In the genomic region with DNA sequence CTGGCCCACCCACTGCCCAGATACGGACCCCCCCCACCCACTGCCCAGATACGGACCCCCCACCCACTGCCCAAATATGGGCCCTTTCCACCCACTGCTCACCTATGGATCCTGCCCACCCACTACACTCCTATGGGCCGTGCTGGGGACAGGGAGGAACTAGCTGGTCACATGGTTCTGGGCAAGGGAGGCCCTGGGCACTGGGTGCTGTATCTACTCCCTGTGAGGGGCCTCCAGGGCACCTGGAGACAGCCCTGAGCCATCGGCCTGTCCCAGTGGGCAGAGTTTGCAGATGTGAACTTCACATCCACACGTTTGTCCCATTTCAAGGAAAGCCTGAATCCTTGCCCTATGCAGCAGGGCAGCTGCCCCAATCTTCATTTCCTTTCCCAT, we compare ENCODE assay signal across 21 cellular contexts.
DNase-seq lines count a peak whose midpoint lies in the region; ATAC-seq and TF ChIP-seq lines count a peak whose summit lies in the region.
"Had no signal": no experiment of that assay in that cellular context is flagged by ENCODE, and none has a peak within 500 bp of the region (broad histone marks: within the 10 kb centered on the region; RNA-seq: fewer than 3 reads in every experiment).

No MANE protein-coding gene starts in this region.

- H4K8ac ChIP-seq in trophoblast cell (ENCODE audit: low read depth, low read length), result no peak overlapping the region

- no peak overlapping the region for H2BK5ac ChIP-seq in trophoblast cell (ENCODE audit: low read depth, low read length, poor library complexity)

- no peaks in the 10 kb centered on the region for H3K79me1 ChIP-seq in trophoblast cell (ENCODE audit: low read length)

- H3K4me2 ChIP-seq in SK-N-SH (no peak overlapping the region), PC-9 (peak overlapping the region; percentile 16; the same call in 1 of the 2 replicates), trophoblast cell (ENCODE audit: low read length) (no peak overlapping the region)
- H3K4me2 ChIP-seq: A549; BLaER1 treated with 17β-estradiol and CSF1 and Interleukin-3, amounts not matched to agents 10 nM and 100 nM had no signal

- H3K9me2 ChIP-seq in SK-N-SH (no peaks in the 10 kb centered on the region), PC-9 (ENCODE audit: insufficient read depth) (no peaks in the 10 kb centered on the region)

- TF ChIP-seq RAD21 in SK-N-SH (IDR thresholded peaks at IDR 0.05; ENCODE audit: low read length), result no peak

- H2AK5ac ChIP-seq in trophoblast cell (ENCODE audit: low read length), result no peak overlapping the region

- ATAC-seq in SK-N-SH treated with all-trans-retinoic acid at 6 μM for 48 hours (no peak; the same call in 2 of the 3 replicates), psoas muscle (no peak)
- ATAC-seq: A549, PC-3 had no signal

- H2AFZ ChIP-seq in SK-N-SH (ENCODE audit: low read depth), result no peak overlapping the region
- H2AFZ ChIP-seq in PC-9, result no peak overlapping the region
- no peak overlapping the region for H2AFZ ChIP-seq in trophoblast cell (ENCODE audit: insufficient read depth, low read length, poor library complexity)

- H3K27ac ChIP-seq in SK-N-SH (ENCODE audit: low read depth in 2 of 2, low read length in 1 of 2), result peak overlapping the region in 1 of 2 experiments; percentile 39; a peak in 1 of 4 replicates
- H3K27ac ChIP-seq in PC-9, result no peak overlapping the region
- no peak overlapping the region for H3K27ac ChIP-seq in psoas muscle
- H3K27ac ChIP-seq in trophoblast cell (ENCODE audit: low read depth, low read length), result no peak overlapping the region
- H3K27ac ChIP-seq: A549; BLaER1 treated with 17β-estradiol and CSF1 and Interleukin-3, amounts not matched to agents 10 nM and 100 nM had no signal

- H3K9ac ChIP-seq in SK-N-SH (no peak overlapping the region), trophoblast cell (ENCODE audit: low read length) (no peak overlapping the region)
- H3K9ac ChIP-seq: BLaER1 treated with 17β-estradiol and CSF1 and Interleukin-3, amounts not matched to agents 10 nM and 100 nM had no signal

- no peak overlapping the region for H4K91ac ChIP-seq in trophoblast cell (ENCODE audit: low read depth, low read length)

- H3K27ac Mint-ChIP-seq in brain (peak overlapping the region; percentile 37 to 93 (median 75)), type B pancreatic cell (no peak overlapping the region)
- H3K27ac Mint-ChIP-seq: CD4-positive, alpha-beta T cell had no signal

- H3K79me2 ChIP-seq in SK-N-SH (ENCODE audit: insufficient read depth), result no peaks in the 10 kb centered on the region
- H3K79me2 ChIP-seq in PC-9 (ENCODE audit: low read depth), result no peaks in the 10 kb centered on the region
- H3K79me2 ChIP-seq in trophoblast cell (ENCODE audit: control insufficient read depth, insufficient read depth, low read length, poor library complexity), result no peaks in the 10 kb centered on the region

- H3K36me3 ChIP-seq in SK-N-SH (replicated peaks in 1 of 2; ENCODE audit: control insufficient read depth in 1 of 2, insufficient read depth in 2 of 2, low read length in 1 of 2) (no peaks in the 10 kb centered on the region), PC-9 (ENCODE audit: low read depth) (no peaks in the 10 kb centered on the region), psoas muscle (ENCODE audit: insufficient read depth in 1 of 2, low read depth in 1 of 2) (no peaks in the 10 kb centered on the region), trophoblast cell (ENCODE audit: control insufficient read depth in 1 of 2, insufficient read depth in 2 of 2, low read length in 2 of 2) (no peaks in the 10 kb centered on the region)

- H3K23ac ChIP-seq in trophoblast cell (ENCODE audit: low read length), result no peak overlapping the region

- TF ChIP-seq CTCF in SK-N-SH (IDR thresholded peaks at IDR 0.05), result no peak
- TF ChIP-seq CTCF in PC-9 (conservative IDR thresholded peaks at IDR 0.05), result no peak
- TF ChIP-seq CTCF in brain (conservative IDR thresholded peaks at IDR 0.05), result no peak
- no peak for TF ChIP-seq CTCF in psoas muscle (IDR thresholded peaks at IDR 0.05)
- no peak for TF ChIP-seq CTCF in type B pancreatic cell (conservative IDR thresholded peaks at IDR 0.05)

- H3K4me1 ChIP-seq in SK-N-SH (ENCODE audit: control insufficient read depth in 1 of 2, insufficient read depth in 2 of 2, low read depth in 1 of 2, low read length in 1 of 2), result peaks cover 0 to 30% of the 10 kb centered on the region in 2 experiments; a peak in 2 of 4 replicates
- H3K4me1 ChIP-seq in PC-9 (replicated peaks; ENCODE audit: insufficient read depth), result peaks cover 12% of the 10 kb centered on the region
- H3K4me1 ChIP-seq in psoas muscle, result no peaks in the 10 kb centered on the region
- no peaks in the 10 kb centered on the region for H3K4me1 ChIP-seq in trophoblast cell (ENCODE audit: control insufficient read depth in 1 of 2, insufficient read depth in 2 of 2, low read length in 2 of 2)
- H3K4me1 ChIP-seq: A549 had no signal

- H4K12ac ChIP-seq in trophoblast cell (ENCODE audit: low read depth, low read length), result no peak overlapping the region

- CTCF ChIA-PET in SK-N-SH (lab: Yijun Ruan, JAX), result no interaction called here
- CTCF ChIA-PET in PC-9 (lab: Charles Lee), result no interaction called here

- no peaks in the 10 kb centered on the region for H3F3A ChIP-seq in SK-N-SH (replicated peaks; ENCODE audit: insufficient read depth)
- peaks cover 3% of the 10 kb centered on the region; the same call in 1 of the 2 replicates for H3F3A ChIP-seq in PC-9 (ENCODE audit: insufficient read depth, low read depth)

- intact Hi-C loops in PC-9 (cut with micrococcal nuclease; ENCODE audit: unreplicated experiment) (no loop called here), psoas muscle (cut with DNase I) (no loop called here)

- H3K4ac ChIP-seq in trophoblast cell (ENCODE audit: low read depth, low read length), result no peak overlapping the region

- H2BK12ac ChIP-seq in trophoblast cell (ENCODE audit: low read length), result no peak overlapping the region

- no peak overlapping the region for H2BK120ac ChIP-seq in trophoblast cell (ENCODE audit: insufficient read depth, low read length, poor library complexity)

- H3K27me3 Mint-ChIP-seq in brain (no peaks in the 10 kb centered on the region), type B pancreatic cell (no peaks in the 10 kb centered on the region)
- H3K27me3 Mint-ChIP-seq: CD4-positive, alpha-beta T cell had no signal

- H3K36me3 Mint-ChIP-seq in brain (no peaks in the 10 kb centered on the region), type B pancreatic cell (no peaks in the 10 kb centered on the region)

- 29% methylated on average over 4 of the region's 5 CpGs for WGBS in SK-N-SH (ENCODE audit: low lambda C conversion rate)
- WGBS in psoas muscle, 3 donors, result 41 to 50% (median 45%) methylated on average over 5 of the region's 5 CpGs
- no CpG with 5 or more reads among the region's 5 CpGs for WGBS in trophoblast cell (ENCODE audit: extremely low coverage, insufficient coverage, insufficient read length)

- H3K4me3 Mint-ChIP-seq in brain (peak overlapping the region in 2 of 5 experiments; percentile 18 to 22), type B pancreatic cell (no peak overlapping the region)
- H3K4me3 Mint-ChIP-seq: CD4-positive, alpha-beta T cell had no signal

- DNase-seq in SK-N-SH (peak; percentile 70), PC-9 (no peak), psoas muscle (peak; percentile 4 to 19), type B pancreatic cell (ENCODE audit: extremely low spot score, unreplicated experiment) (no peak), trophoblast cell (no peak)
- DNase-seq: AML-193; CD4-positive, alpha-beta T cell; HCEC 1CT; Karpas-422; NCI-H2029; NCI-H226; NCI-H510A treated with DMSO at 0.1 percent for 48 hours; NCI-H748 treated with DMSO at 0.1 percent for 48 hours; NK-92 treated with Interleukin-12 subunit alpha and Interleukin-12 subunit beta, amount 100 ng/mL, for 24 hours; PC-3; SHP77 treated with DMSO at 0.1 percent for 48 hours; SW 1271 had no signal

- H3K9me3 Mint-ChIP-seq in brain, result no peaks in the 10 kb centered on the region
- H3K9me3 Mint-ChIP-seq in type B pancreatic cell, result no peaks in the 10 kb centered on the region
- H3K9me3 Mint-ChIP-seq: CD4-positive, alpha-beta T cell had no signal

- no peak overlapping the region for H3K18ac ChIP-seq in trophoblast cell (ENCODE audit: low read length)

- no TSS peak for BruUV-seq in PC-9 (replicated peaks; lab: Mats Ljungman, UMichigan)

- no peak for TF ChIP-seq EP300 in SK-N-SH (IDR thresholded peaks at IDR 0.05; ENCODE audit: borderline replicate concordance in 1 of 2, low read depth in 1 of 2, low read length in 1 of 2)

- H3K27me3 ChIP-seq in SK-N-SH (ENCODE audit: insufficient read depth) (no peaks in the 10 kb centered on the region), PC-9 (ENCODE audit: insufficient read depth, low read depth) (peaks cover 6% of the 10 kb centered on the region; the same call in 1 of the 2 replicates), psoas muscle (ENCODE audit: insufficient read depth in 3 of 3, low read length in 2 of 3) (peaks cover 0 to 4% (median 2%) of the 10 kb centered on the region in 3 donors), trophoblast cell (ENCODE audit: insufficient read depth, low read length) (no peaks in the 10 kb centered on the region)
- H3K27me3 ChIP-seq: BLaER1 treated with 17β-estradiol and CSF1 and Interleukin-3, amounts not matched to agents 10 nM and 100 nM had no signal

- no peaks in the 10 kb centered on the region for H4K20me1 ChIP-seq in SK-N-SH (ENCODE audit: insufficient read depth)
- H4K20me1 ChIP-seq in PC-9 (ENCODE audit: insufficient read depth), result no peaks in the 10 kb centered on the region
- H4K20me1 ChIP-seq: BLaER1 treated with 17β-estradiol and CSF1 and Interleukin-3, amounts not matched to agents 10 nM and 100 nM had no signal

- H3K9me3 ChIP-seq in SK-N-SH (no peaks in the 10 kb centered on the region), PC-9 (ENCODE audit: insufficient read depth, low read depth) (no peaks in the 10 kb centered on the region), psoas muscle (no peaks in the 10 kb centered on the region), trophoblast cell (ENCODE audit: insufficient read depth, low read depth, low read length) (peaks cover 6% of the 10 kb centered on the region)
- H3K9me3 ChIP-seq: A549; BLaER1 treated with 17β-estradiol and CSF1 and Interleukin-3, amounts not matched to agents 10 nM and 100 nM had no signal

- H3K4me3 ChIP-seq in SK-N-SH (ENCODE audit: low read depth in 2 of 2, low read length in 1 of 2) (no peak overlapping the region), PC-9 (no peak overlapping the region), psoas muscle (no peak overlapping the region), trophoblast cell (ENCODE audit: low read depth, low read length) (no peak overlapping the region)
- H3K4me3 ChIP-seq: A549; BLaER1 treated with 17β-estradiol and CSF1 and Interleukin-3, amounts not matched to agents 10 nM and 100 nM had no signal

- POLR2A ChIA-PET in SK-N-SH (lab: Yijun Ruan, JAX) (no interaction called here), PC-9 (lab: Charles Lee; ENCODE audit: unreplicated experiment) (no interaction called here)

- H3K14ac ChIP-seq in trophoblast cell (ENCODE audit: low read length), result no peak overlapping the region

- H3K4me1 Mint-ChIP-seq in brain, result peaks cover 36% of the 10 kb centered on the region
- H3K4me1 Mint-ChIP-seq in type B pancreatic cell (ENCODE audit: unreplicated experiment), result no peaks in the 10 kb centered on the region

TF ChIP-seq in SK-N-SH treated with all-trans-retinoic acid at 6 μM for 48 hours, 23 proteins besides CTCF, POLR2A, EP300 and RAD21 (continues in another document):
- no peak for TF ChIP-seq ARNTL (CRISPR knock-in tag; IDR thresholded peaks at IDR 0.05; ENCODE audit: borderline replicate concordance, low read depth)
- TF ChIP-seq ZNF565 (CRISPR knock-in tag; conservative IDR thresholded peaks at IDR 0.05; ENCODE audit: low read depth), result no peak

Comparison
In these comparisons a context has a peak if more than half of its experiments do, and no peak if none do; other contexts are left out.
1. DNase-seq: peak in SK-N-SH (single experiment) and psoas muscle (2 of 2); none in PC-9 (0 of 2), type B pancreatic cell (single experiment) and trophoblast cell (0 of 2).